18 cellular contexts compared by ENCODE assay signal in genomic region chr5:21145376-21145775, GRCh38.
A peak's percentile ranks its signal among the peaks of the same experiment; 100 is the strongest.
DNase-seq lines count a peak whose midpoint lies in the region; FAIRE-seq and TF ChIP-seq lines count a peak whose summit lies in the region.
"Had no signal": no experiment of that assay in that cellular context is flagged by ENCODE, and none has a peak within 500 bp of the region (broad histone marks: within the 10 kb centered on the region; RNA-seq: fewer than 3 reads in every experiment).

No MANE protein-coding gene starts in this region.

- no peak overlapping the region for H3K27ac Mint-ChIP-seq in osteocyte (ENCODE audit: unreplicated experiment)
- H3K27ac Mint-ChIP-seq in CD14-positive monocyte, result no peak overlapping the region
- H3K27ac Mint-ChIP-seq in type B pancreatic cell, result no peak overlapping the region
- H3K27ac Mint-ChIP-seq: CD8-positive, alpha-beta T cell had no signal

- H2BK5ac ChIP-seq in H1 (ENCODE audit: low read depth, low read length), result no peak overlapping the region

- H4K5ac ChIP-seq in H1 (ENCODE audit: insufficient read length, low read depth, low read length), result no peak overlapping the region

- 93% methylated on average over 3 of the region's 3 CpGs; no CpG with 5 or more reads in 1 of the 2 experiments for WGBS in H1 (ENCODE audit: extremely low coverage in 1 of 2, insufficient coverage in 1 of 2, insufficient read length in 1 of 2, insufficient replicate concordance in 2 of 2, low coverage in 1 of 2, low lambda C conversion rate in 2 of 2, missing lambda C conversion rate in 1 of 2), 2 experiments

- H2AK5ac ChIP-seq in H1 (ENCODE audit: low read depth, low read length), result no peak overlapping the region

- in situ Hi-C loops in Caki2 (cut with HindIII; ENCODE audit: low pct_unique_long_range_greater_than_20kb, low sequenced_read_pairs), result no loop called here

- DNase-seq in Caki2 (ENCODE audit: low read depth), result peak; percentile 7
- DNase-seq in Daoy (ENCODE audit: low read depth), result peak; percentile 7
- DNase-seq in RPMI7951 (ENCODE audit: low read depth), result peak; percentile 3
- no peak for DNase-seq in H1 (ENCODE audit: low read depth in 1 of 2, low spot score in 2 of 2)
- no peak for DNase-seq in osteocyte (ENCODE audit: extremely low spot score, unreplicated experiment)
- DNase-seq in CD14-positive monocyte (ENCODE audit: low spot score), result no peak
- no peak for DNase-seq in type B pancreatic cell (ENCODE audit: extremely low spot score, unreplicated experiment)
- DNase-seq: CD8-positive, alpha-beta T cell; MV-4-11; NCI-H1694 treated with DMSO at 0.1 percent for 48 hours; NCI-H345; NCI-H526; Peyer's patch; Right ventricle myocardium superior had no signal

- no peaks in the 10 kb centered on the region for H3K4me1 Mint-ChIP-seq in osteocyte (ENCODE audit: unreplicated experiment)
- H3K4me1 Mint-ChIP-seq in CD14-positive monocyte, result no peaks in the 10 kb centered on the region
- no peaks in the 10 kb centered on the region for H3K4me1 Mint-ChIP-seq in type B pancreatic cell (ENCODE audit: unreplicated experiment)

- no peaks in the 10 kb centered on the region for H3K9me3 ChIP-seq in H1 (ENCODE audit: insufficient read depth in 2 of 2, low read depth in 1 of 2, low read length in 1 of 2)
- H3K9me3 ChIP-seq: BLaER1 had no signal

- H3K56ac ChIP-seq in H1 (replicated peaks; ENCODE audit: insufficient read length, low read depth, low read length), result no peak overlapping the region

- H2BK15ac ChIP-seq in H1 (ENCODE audit: low read length), result no peak overlapping the region

- no peak for FAIRE-seq in H1 (lab: Jason Lieb, UNC)
- FAIRE-seq: D721Med, GM12878 had no signal

- H3K14ac ChIP-seq in H1 (ENCODE audit: insufficient read length), result no peak overlapping the region

- no peaks in the 10 kb centered on the region for H3K36me3 ChIP-seq in H1 (ENCODE audit: control insufficient read depth in 2 of 4, insufficient read depth in 4 of 4, low read length in 3 of 4)
- H3K36me3 ChIP-seq: BLaER1, Peyer's patch had no signal

- H4K8ac ChIP-seq in H1 (ENCODE audit: extremely low read depth, insufficient read depth, low read length), result no peak overlapping the region

- no peak overlapping the region for H2BK120ac ChIP-seq in H1 (replicated peaks; ENCODE audit: low read depth, low read length)

- H3K9me3 Mint-ChIP-seq in osteocyte (ENCODE audit: unreplicated experiment) (peaks cover 9% of the 10 kb centered on the region), CD14-positive monocyte (peaks cover 0 to 4% (median 1%) of the 10 kb centered on the region in 7 donors), type B pancreatic cell (no peaks in the 10 kb centered on the region)

- POLR2A ChIA-PET in H1 (lab: Charles Lee; ENCODE audit: partially characterized antibody), result no interaction called here

- peak overlapping the region; percentile 76; the same call in 1 of the 2 replicates for H2AFZ ChIP-seq in H1 (ENCODE audit: low read length)

- no peak overlapping the region for H3K18ac ChIP-seq in H1 (ENCODE audit: extremely low read depth, low read length)

- H3K9ac ChIP-seq in H1 (replicated peaks in 1 of 4; ENCODE audit: extremely low read depth in 1 of 4, low read depth in 3 of 4, low read length in 3 of 4), result no peak overlapping the region
- H3K9ac ChIP-seq: BLaER1 had no signal

- TF ChIP-seq EP300 in H1 (IDR thresholded peaks at IDR 0.05; ENCODE audit: borderline replicate concordance in 1 of 2, low read depth in 2 of 2, low read length in 2 of 2), result no peak

- H3K36me3 Mint-ChIP-seq in osteocyte (ENCODE audit: unreplicated experiment), result no peaks in the 10 kb centered on the region
- H3K36me3 Mint-ChIP-seq in CD14-positive monocyte, result no peaks in the 10 kb centered on the region
- no peaks in the 10 kb centered on the region for H3K36me3 Mint-ChIP-seq in type B pancreatic cell
- H3K36me3 Mint-ChIP-seq: CD8-positive, alpha-beta T cell had no signal

- H3K23me2 ChIP-seq in H1 (ENCODE audit: low read depth, low read length), result no peaks in the 10 kb centered on the region

- intact Hi-C loops in CD14-positive monocyte (cut with micrococcal nuclease), result no loop called here

- H2BK12ac ChIP-seq in H1 (ENCODE audit: low read depth, low read length), result no peak overlapping the region

- no peak overlapping the region for H3K4me3 ChIP-seq in H1 (ENCODE audit: extremely low read depth in 1 of 4, insufficient read depth in 2 of 4, low read depth in 3 of 4, low read length in 4 of 4)
- H3K4me3 ChIP-seq: BLaER1, GM12878, Peyer's patch, SK-N-MC had no signal

- H3K23ac ChIP-seq in H1 (ENCODE audit: insufficient read length), result no peak overlapping the region

- no peaks in the 10 kb centered on the region for H3K27me3 ChIP-seq in H1 (replicated peaks in 1 of 4; ENCODE audit: control insufficient read depth in 3 of 4, extremely low read depth in 1 of 4, insufficient read depth in 3 of 4, low read length in 3 of 4)
- H3K27me3 ChIP-seq: BLaER1, Peyer's patch had no signal

- H4K20me1 ChIP-seq in H1 (replicated peaks in 1 of 2; ENCODE audit: control insufficient read depth in 1 of 2, insufficient read depth in 2 of 2, low read length in 2 of 2), result no peaks in the 10 kb centered on the region
- H4K20me1 ChIP-seq: BLaER1 had no signal

- H3K79me1 ChIP-seq in H1 (ENCODE audit: low read depth, low read length), result no peaks in the 10 kb centered on the region

- H3K27me3 Mint-ChIP-seq in osteocyte (ENCODE audit: unreplicated experiment), result no peaks in the 10 kb centered on the region
- H3K27me3 Mint-ChIP-seq in CD14-positive monocyte (ENCODE audit: low read depth in 3 of 3), result peaks cover 0 to 2% (median 0%) of the 10 kb centered on the region in 3 donors
- no peaks in the 10 kb centered on the region for H3K27me3 Mint-ChIP-seq in type B pancreatic cell

- H3K4ac ChIP-seq in H1 (replicated peaks; ENCODE audit: insufficient read length, low read depth, low read length), result no peak overlapping the region

- no peak overlapping the region for H3K4me3 Mint-ChIP-seq in osteocyte (ENCODE audit: unreplicated experiment)
- H3K4me3 Mint-ChIP-seq in CD14-positive monocyte, result no peak overlapping the region
- no peak overlapping the region for H3K4me3 Mint-ChIP-seq in type B pancreatic cell
- H3K4me3 Mint-ChIP-seq: CD8-positive, alpha-beta T cell had no signal

- CTCF ChIA-PET in H1 (lab: Charles Lee; ENCODE audit: partially characterized antibody), result no interaction called here

- H3K79me2 ChIP-seq in H1 (ENCODE audit: control insufficient read depth in 1 of 2, insufficient read depth in 2 of 2, low read length in 2 of 2), result no peaks in the 10 kb centered on the region

- no peak overlapping the region for H4K91ac ChIP-seq in H1 (replicated peaks; ENCODE audit: insufficient read length, low read length)

- TF ChIP-seq RAD21 in H1 (IDR thresholded peaks at IDR 0.05 in 1 of 2, conservative IDR thresholded peaks at IDR 0.05 in 1 of 2; ENCODE audit: low read depth in 2 of 2, low read length in 2 of 2), result no peak

- no peak overlapping the region for H2BK20ac ChIP-seq in H1 (ENCODE audit: low read length)

- TF ChIP-seq CTCF in H1 (IDR thresholded peaks at IDR 0.05; ENCODE audit: control extremely low read depth in 1 of 3, insufficient read depth in 1 of 3, low read depth in 1 of 3, low read length in 3 of 3), result no peak
- TF ChIP-seq CTCF in osteocyte (IDR thresholded peaks at IDR 0.05), result no peak
- no peak for TF ChIP-seq CTCF in CD14-positive monocyte (IDR thresholded peaks at IDR 0.05)
- no peak for TF ChIP-seq CTCF in type B pancreatic cell (conservative IDR thresholded peaks at IDR 0.05)

- no peak for TF ChIP-seq POLR2A in H1 (IDR thresholded peaks at IDR 0.05; ENCODE audit: control extremely low read depth in 1 of 2, low read depth in 2 of 2, low read length in 2 of 2)

- no peaks in the 10 kb centered on the region for H3K4me1 ChIP-seq in H1 (replicated peaks in 1 of 4; ENCODE audit: control insufficient read depth in 3 of 4, insufficient read depth in 4 of 4, low read length in 3 of 4)
- H3K4me1 ChIP-seq: BLaER1, Peyer's patch had no signal

- H3K4me2 ChIP-seq in H1 (ENCODE audit: insufficient read depth in 1 of 2, low read depth in 2 of 2, low read length in 2 of 2), result no peak overlapping the region
- H3K4me2 ChIP-seq: BLaER1 had no signal

- no peak overlapping the region for H3K27ac ChIP-seq in H1 (ENCODE audit: low read depth, low read length)
- H3K27ac ChIP-seq: BLaER1, Peyer's patch, SK-N-MC had no signal

TF ChIP-seq in H1, 55 proteins besides CTCF, POLR2A, EP300 and RAD21 (continues in another document):
- TF ChIP-seq ATF2 (IDR thresholded peaks at IDR 0.05; ENCODE audit: low read length) (no peak), FOSL1 (IDR thresholded peaks at IDR 0.05; ENCODE audit: insufficient read depth, low read depth, low read length) (no peak), SP2 (IDR thresholded peaks at IDR 0.05; ENCODE audit: low read length) (no peak), SAP30 (IDR thresholded peaks at IDR 0.05; ENCODE audit: insufficient read depth, insufficient replicate concordance, low read length) (no peak), JUN (IDR thresholded peaks at IDR 0.05; ENCODE audit: low read depth, low read length) (no peak), CBX5 (IDR thresholded peaks at IDR 0.05; ENCODE audit: low read depth, low read length) (no peak), HDAC2 (IDR thresholded peaks at IDR 0.05; ENCODE audit: borderline replicate concordance in 1 of 2, low read depth in 2 of 2, low read length in 2 of 2) (no peak), SIN3A (conservative IDR thresholded peaks at IDR 0.05 in 1 of 2, IDR thresholded peaks at IDR 0.05 in 1 of 2; ENCODE audit: low read depth in 1 of 2, low read length in 2 of 2) (no peak), TAF7 (optimal IDR thresholded peaks at IDR 0.05; ENCODE audit: borderline replicate concordance, low read depth, low read length) (no peak), SUZ12 (IDR thresholded peaks at IDR 0.05; ENCODE audit: low read length) (no peak), MAFK (IDR thresholded peaks at IDR 0.05; ENCODE audit: low read depth, low read length) (no peak), KDM4A (IDR thresholded peaks at IDR 0.05; ENCODE audit: low read depth, low read length, severe bottlenecking) (no peak), MAX (IDR thresholded peaks at IDR 0.05) (no peak), CBX8 (IDR thresholded peaks at IDR 0.05; ENCODE audit: borderline replicate concordance, low read depth, low read length) (no peak)

Comparison
In these comparisons a context has a peak if more than half of its experiments do, and no peak if none do; other contexts are left out.
1. DNase-seq: peak in Caki2 (single experiment), Daoy (single experiment) and RPMI7951 (single experiment); none in H1 (0 of 2), osteocyte (single experiment), CD14-positive monocyte (single experiment) and type B pancreatic cell (single experiment).